In genomic region chr1:15603050-15603965, GRCh38 we compare ENCODE assay signal across 8 cellular contexts. TPM values are rescaled to one million over a fixed set of nuclear protein-coding genes. Genes with fewer than 3 reads are reported as not detected.
A peak's percentile ranks its signal among the peaks of the same experiment; 100 is the strongest.
DNase-seq lines count a peak whose midpoint lies in the region; ATAC-seq, FAIRE-seq and TF ChIP-seq lines count a peak whose summit lies in the region.

No MANE protein-coding gene starts in this region.

- CTCF ChIA-PET in activated CD4-positive, alpha-beta memory T cell treated with anti-CD3 and anti-CD28 coated beads for 36 hours (lab: Charles Lee): interaction anchor here (1.1 kb wide), 1 partner anchor 10 kb away, joined by 4 read pairs; no protein-coding TSS in a partner anchor
- CTCF ChIA-PET in HepG2 (lab: Yijun Ruan, JAX; ENCODE audit: low intra/inter-chr PET ratio, low total read pairs): no interaction called here

- no peaks in the 10 kb centered on the region for H4K20me1 ChIP-seq in HepG2 (ENCODE audit: insufficient read depth, low read length)

- in situ Hi-C loops in HepG2 (cut with HindIII; ENCODE audit: extremely low pct_ligation_motif_present, low pct_unique_long_range_greater_than_20kb): no loop called here

- H3K27ac ChIP-seq in HepG2 (ENCODE audit: extremely low read length, insufficient read depth, low read length): peak overlapping the region; percentile 69

- H3K36me3 Mint-ChIP-seq in activated CD4-positive, alpha-beta memory T cell treated with anti-CD3 and anti-CD28 coated beads for 36 hours: no peaks in the 10 kb centered on the region

- peak; percentile 80 for ATAC-seq in GM19035 (IDR thresholded peaks at IDR 0.05; ENCODE audit: unreplicated experiment)
- ATAC-seq in HG03354 (IDR thresholded peaks at IDR 0.05; ENCODE audit: poor library complexity, severe bottlenecking, unreplicated experiment): peak; percentile 96
- peak; percentile 91 for ATAC-seq in HepG2

- no peaks in the 10 kb centered on the region; a peak in 1 of 5 replicates for H3K27me3 ChIP-seq in HepG2 (ENCODE audit: control insufficient read depth in 1 of 2, insufficient read depth in 2 of 2, low read length in 2 of 2)

- H3K4me1 ChIP-seq in HepG2 (ENCODE audit: insufficient read depth, low read length): peaks cover 56% of the 10 kb centered on the region

- peaks cover 11% of the 10 kb centered on the region for H3K4me1 Mint-ChIP-seq in activated CD4-positive, alpha-beta memory T cell treated with anti-CD3 and anti-CD28 coated beads for 36 hours (ENCODE audit: low read depth)

- H3K4me2 ChIP-seq in HepG2 (ENCODE audit: low read depth, low read length): peak overlapping the region; percentile 95

- DNase-seq in AG10803 (ENCODE audit: low read depth) (peak; percentile 95), NCI-H524 (lab: John Stamatoyannopoulos, UW) (peak; percentile 89 to 97), dermis microvascular lymphatic vessel endothelial cell (ENCODE audit: low read depth in 2 of 2) (peak; percentile 89 to 95), HepG2 (ENCODE audit: low spot score) (peak; percentile 93)
- peak; percentile 95 for DNase-seq in activated CD4-positive, alpha-beta memory T cell treated with anti-CD3 and anti-CD28 coated beads for 36 hours
- peak; percentile 92 to 93 for DNase-seq in stimulated activated CD4-positive, alpha-beta T cell treated with anti-CD3 and anti-CD28 coated beads, Interleukin-2, amount 100 ng/mL, for 24 hours

- no peaks in the 10 kb centered on the region for H3K9me3 ChIP-seq in HepG2 (ENCODE audit: low read length)

- peak; percentile 77 for FAIRE-seq in HepG2 (lab: Jason Lieb, UNC)

- peaks cover 6% of the 10 kb centered on the region for H3K9me3 Mint-ChIP-seq in activated CD4-positive, alpha-beta memory T cell treated with anti-CD3 and anti-CD28 coated beads for 36 hours

- no peaks in the 10 kb centered on the region for H3K27me3 Mint-ChIP-seq in activated CD4-positive, alpha-beta memory T cell treated with anti-CD3 and anti-CD28 coated beads for 36 hours

- TF ChIP-seq CTCF in AG10803 (conservative IDR thresholded peaks at IDR 0.05; ENCODE audit: low read length) (no peak), HepG2 (CRISPR knock-in tag; IDR thresholded peaks at IDR 0.05) (no peak)

- no peak overlapping the region for H3K27ac Mint-ChIP-seq in activated CD4-positive, alpha-beta memory T cell treated with anti-CD3 and anti-CD28 coated beads for 36 hours

- 0% methylated on average over 24 of the region's 56 CpGs for WGBS in HepG2 (ENCODE audit: low lambda C conversion rate)

- TF ChIP-seq EP300 in HepG2 (IDR thresholded peaks at IDR 0.05; ENCODE audit: low read depth in 2 of 2, low read length in 2 of 2) (no peak), HepG2 (CRISPR knock-in tag; IDR thresholded peaks at IDR 0.05; ENCODE audit: borderline replicate concordance) (0 out of 2 replicates have a peak, but pooled peaks have one; percentile 11)

- peak overlapping the region; percentile 73 for H3K4me3 Mint-ChIP-seq in activated CD4-positive, alpha-beta memory T cell treated with anti-CD3 and anti-CD28 coated beads for 36 hours

- TF ChIP-seq POLR2A in HepG2 (IDR thresholded peaks at IDR 0.05; ENCODE audit: insufficient read depth in 1 of 2, low read depth in 2 of 2, low read length in 2 of 2): peak; percentile 66 to 87

- peak overlapping the region; percentile 48 for H2AFZ ChIP-seq in HepG2 (ENCODE audit: low read length)

- BruUV-seq in HepG2 (replicated peaks; lab: Mats Ljungman, UMichigan): TSS peak; percentile 90

- intact Hi-C loops in activated CD4-positive, alpha-beta memory T cell treated with anti-CD3 and anti-CD28 coated beads for 36 hours (cut with micrococcal nuclease): loop anchor here (1.0 kb wide), 2 partner anchors 14 to 24 kb away; partner anchors contain the start of gene DDI2
- intact Hi-C loops in HepG2 (cut with micrococcal nuclease; ENCODE audit: unreplicated experiment): loop anchor here (10.0 kb wide), 1 partner anchor 79 kb away; the partner anchor contains the start of genes CASP9 and DNAJC16

- no peaks in the 10 kb centered on the region for H3K36me3 ChIP-seq in HepG2 (replicated peaks in 1 of 2; ENCODE audit: control insufficient read depth in 1 of 2, insufficient read depth in 2 of 2, low read length in 2 of 2)

- H3K79me2 ChIP-seq in HepG2 (ENCODE audit: insufficient read depth, low read length): no peaks in the 10 kb centered on the region

- H3K9ac ChIP-seq in HepG2 (ENCODE audit: insufficient read depth, low read depth, low read length): peak overlapping the region; percentile 75

- peak; percentile 13; the same call in 1 of the 2 replicates for TF ChIP-seq RAD21 in HepG2 (CRISPR knock-in tag; IDR thresholded peaks at IDR 0.05)

- H3K4me3 ChIP-seq in AG10803 (ENCODE audit: low read length): peak overlapping the region; percentile 91
- H3K4me3 ChIP-seq in HepG2 (replicated peaks in 1 of 3; ENCODE audit: insufficient read depth in 1 of 3, low read depth in 2 of 3, low read length in 3 of 3): peak overlapping the region; percentile 69 to 85 (median 70)

- POLR2A ChIA-PET in activated CD4-positive, alpha-beta memory T cell treated with anti-CD3 and anti-CD28 coated beads for 36 hours (lab: Charles Lee): interaction anchor here (0.6 to 1.9 kb wide), 6 partner anchors 12 to 768 kb away, joined by 3 to 9 read pairs (median 3); no protein-coding TSS in a partner anchor
- POLR2A ChIA-PET in HepG2 (lab: Yijun Ruan, JAX): interaction anchor here (0.7 to 7.6 kb wide), 10 partner anchors 11 to 141 kb away, joined by 3 to 188 read pairs (median 5); partner anchors contain the start of genes DDI2 and PLEKHM2

RNA-seq across cellular contexts. Expression of gene DDI2, which starts 13.9 kb away (rescaled TPM):
- 10 to 100 TPM; 26.3 to 28.2 TPM for total RNA-seq in activated CD4-positive, alpha-beta memory T cell treated with anti-CD3 and anti-CD28 coated beads for 36 hours
- total RNA-seq in dermis microvascular lymphatic vessel endothelial cell: 13.0 and 20.1 TPM in 2 replicates
- 25.7 and 34.0 TPM in 2 replicates for total RNA-seq in HepG2 (2016; rRNA removed; fragmentation: Illumina TruSeq; extraction: Trizol)
- 5.9 and 7.5 TPM in 2 replicates for total RNA-seq in HepG2 (2016; cell fraction: cytosol; rRNA removed; fragmentation: Illumina TruSeq; extraction: Trizol; ENCODE audit: low read depth)
- 26.2 and 32.2 TPM in 2 replicates for total RNA-seq in HepG2 (2016; cell fraction: insoluble cytoplasmic fraction; rRNA removed; fragmentation: Illumina TruSeq; extraction: Trizol)
- 11.2 and 13.9 TPM in 2 replicates for total RNA-seq in HepG2 (2016; cell fraction: membrane; rRNA removed; fragmentation: Illumina TruSeq; extraction: Trizol)
- total RNA-seq in HepG2 (2016; cell fraction: nucleus; rRNA removed; fragmentation: Illumina TruSeq; extraction: Trizol): 41.5 and 50.4 TPM in 2 replicates
- polyA plus RNA-seq in HepG2 (2011; rRNA removed): 8.5 and 10.1 TPM in 2 replicates
- polyA plus RNA-seq in HepG2 (2011; cell fraction: cytosol; rRNA removed): 5.5 and 7.7 TPM in 2 replicates
- polyA plus RNA-seq in HepG2 (2011; cell fraction: nucleus; rRNA removed): 19.8 and 23.2 TPM in 2 replicates
- polyA plus RNA-seq in HepG2 (2012): 19.5 and 23.0 TPM in 2 replicates
- 1.1 and 1.3 TPM in 2 replicates for polyA plus RNA-seq in HepG2 (2016; cell fraction: cytosol; fragmentation: Illumina TruSeq; extraction: Trizol; ENCODE audit: low read depth)
- polyA plus RNA-seq in HepG2 (2016; cell fraction: insoluble cytoplasmic fraction; fragmentation: Illumina TruSeq; extraction: Trizol; ENCODE audit: low read depth): 22.9 and 23.8 TPM in 2 replicates
- polyA plus RNA-seq in HepG2 (2016; cell fraction: membrane; fragmentation: Illumina TruSeq; extraction: Trizol; ENCODE audit: low read depth): 2.7 and 3.3 TPM in 2 replicates
- 23.7 and 25.3 TPM in 2 replicates for polyA plus RNA-seq in HepG2 (2016; cell fraction: nucleus; fragmentation: Illumina TruSeq; extraction: Trizol; ENCODE audit: insufficient read depth, low read depth)
- 38.4 and 51.6 TPM in 2 replicates for polyA minus RNA-seq in HepG2 (2011; rRNA and poly(A)+ RNA removed; ENCODE audit: low replicate concordance)
- 15.5 and 15.8 TPM in 2 replicates for polyA minus RNA-seq in HepG2 (2011; cell fraction: cytosol; rRNA and poly(A)+ RNA removed)
- polyA minus RNA-seq in HepG2 (2011; cell fraction: nucleus; rRNA and poly(A)+ RNA removed): 118 and 145 TPM in 2 replicates

RNA-seq across cellular contexts. Expression of gene AGMAT, which starts 18.5 kb away (rescaled TPM):
- 10 to 100 TPM; 13.9 to 15.2 TPM for total RNA-seq in activated CD4-positive, alpha-beta memory T cell treated with anti-CD3 and anti-CD28 coated beads for 36 hours
- total RNA-seq in dermis microvascular lymphatic vessel endothelial cell: 0.38 and 0.90 TPM in 2 replicates
- total RNA-seq in HepG2 (2016; rRNA removed; fragmentation: Illumina TruSeq; extraction: Trizol): 174 and 216 TPM in 2 replicates
- total RNA-seq in HepG2 (2016; cell fraction: cytosol; rRNA removed; fragmentation: Illumina TruSeq; extraction: Trizol; ENCODE audit: low read depth): 22.0 and 25.2 TPM in 2 replicates
- total RNA-seq in HepG2 (2016; cell fraction: insoluble cytoplasmic fraction; rRNA removed; fragmentation: Illumina TruSeq; extraction: Trizol): 174 and 209 TPM in 2 replicates
- total RNA-seq in HepG2 (2016; cell fraction: membrane; rRNA removed; fragmentation: Illumina TruSeq; extraction: Trizol): 86.5 and 94.9 TPM in 2 replicates
- 61.7 and 71.0 TPM in 2 replicates for total RNA-seq in HepG2 (2016; cell fraction: nucleus; rRNA removed; fragmentation: Illumina TruSeq; extraction: Trizol)
- polyA plus RNA-seq in HepG2 (2011; rRNA removed): 52.6 and 59.1 TPM in 2 replicates
- 56.4 and 64.1 TPM in 2 replicates for polyA plus RNA-seq in HepG2 (2011; cell fraction: cytosol; rRNA removed)
- polyA plus RNA-seq in HepG2 (2011; cell fraction: nucleus; rRNA removed): 19.8 and 21.4 TPM in 2 replicates
- 42.6 and 66.8 TPM in 2 replicates for polyA plus RNA-seq in HepG2 (2012)
- polyA plus RNA-seq in HepG2 (2016; cell fraction: cytosol; fragmentation: Illumina TruSeq; extraction: Trizol; ENCODE audit: low read depth): 17.9 and 21.4 TPM in 2 replicates
- 174 and 175 TPM in 2 replicates for polyA plus RNA-seq in HepG2 (2016; cell fraction: insoluble cytoplasmic fraction; fragmentation: Illumina TruSeq; extraction: Trizol; ENCODE audit: low read depth)
- 49.4 and 51.3 TPM in 2 replicates for polyA plus RNA-seq in HepG2 (2016; cell fraction: membrane; fragmentation: Illumina TruSeq; extraction: Trizol; ENCODE audit: low read depth)
- polyA plus RNA-seq in HepG2 (2016; cell fraction: nucleus; fragmentation: Illumina TruSeq; extraction: Trizol; ENCODE audit: insufficient read depth, low read depth): 65.8 and 75.1 TPM in 2 replicates
- polyA minus RNA-seq in HepG2 (2011; rRNA and poly(A)+ RNA removed; ENCODE audit: low replicate concordance): 29.8 and 85.0 TPM in 2 replicates
- 46.5 and 48.4 TPM in 2 replicates for polyA minus RNA-seq in HepG2 (2011; cell fraction: cytosol; rRNA and poly(A)+ RNA removed)
- 22.0 and 23.9 TPM in 2 replicates for polyA minus RNA-seq in HepG2 (2011; cell fraction: nucleus; rRNA and poly(A)+ RNA removed)

Comparison
In these comparisons a context has a peak if more than half of its experiments do, and no peak if none do; other contexts are left out.
1. Peak in every context shown above with its lines: DNase-seq, ATAC-seq, H3K4me3 ChIP-seq and H3K27ac ChIP-seq.